Comparison of ENCODE assay signal across 15 cellular contexts in the genomic region with DNA sequence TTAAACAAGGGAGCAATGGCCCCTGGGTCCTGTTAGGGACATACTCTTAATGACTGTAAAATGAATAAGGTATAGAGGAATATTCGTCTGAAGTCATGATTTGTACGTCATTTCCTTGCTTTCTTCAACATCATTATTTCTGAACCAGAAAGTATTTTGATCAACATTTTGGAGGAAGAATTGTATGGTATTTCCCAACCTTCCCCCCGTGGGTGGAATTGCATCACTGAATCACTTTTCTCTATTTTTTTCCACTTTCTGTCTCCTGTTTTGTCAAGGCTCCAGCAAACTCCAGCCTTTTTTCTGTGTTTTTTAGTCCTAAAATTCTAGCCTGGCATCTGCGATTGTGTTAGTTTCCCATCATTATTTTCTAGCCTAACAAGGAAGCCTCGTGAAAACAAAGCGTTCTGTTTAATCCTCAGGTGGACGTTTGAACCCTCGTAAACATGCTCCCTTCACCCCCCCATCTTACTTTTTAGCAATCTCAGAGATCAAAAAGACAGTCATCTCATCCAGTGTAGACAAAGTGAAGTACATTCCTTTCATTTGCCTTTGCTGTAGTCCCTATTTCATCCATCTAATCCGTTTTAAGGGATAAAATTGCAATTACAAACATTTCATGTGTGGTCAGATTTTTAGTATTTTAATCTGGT.
A peak's percentile ranks its signal among the peaks of the same experiment; 100 is the strongest.
DNase-seq lines count a peak whose midpoint lies in the region; ATAC-seq and TF ChIP-seq lines count a peak whose summit lies in the region.
"Had no signal": no experiment of that assay in that cellular context is flagged by ENCODE, and none has a peak within 500 bp of the region (broad histone marks: within the 10 kb centered on the region; RNA-seq: fewer than 3 reads in every experiment).

No MANE protein-coding gene starts in this region.

- TF ChIP-seq CTCF in fibroblast of lung (conservative IDR thresholded peaks at IDR 0.05 in 1 of 2, IDR thresholded peaks at IDR 0.05 in 1 of 2; ENCODE audit: low read depth in 1 of 2, low read length in 2 of 2) (no peak), sigmoid colon (IDR thresholded peaks at IDR 0.05) (no peak), brain microvascular endothelial cell (IDR thresholded peaks at IDR 0.05; ENCODE audit: low read depth, low read length, missing control alignments) (no peak)

- in situ Hi-C loops in brain microvascular endothelial cell (cut with HindIII; ENCODE audit: low pct_ligation_motif_present, low sequenced_read_pairs), result no loop called here

- H3K27me3 ChIP-seq in fibroblast of lung (ENCODE audit: control insufficient read depth, insufficient read depth, low read length) (no peaks in the 10 kb centered on the region), sigmoid colon (no peaks in the 10 kb centered on the region), brain microvascular endothelial cell (replicated peaks) (no peaks in the 10 kb centered on the region)
- H3K27me3 ChIP-seq: colonic mucosa, ovary had no signal

- H3K4me2 ChIP-seq in fibroblast of lung (ENCODE audit: extremely low read depth, insufficient read depth, low read length), result no peak overlapping the region

- no peak for TF ChIP-seq POLR2A in sigmoid colon (IDR thresholded peaks at IDR 0.05)

- no peaks in the 10 kb centered on the region for H3K9me3 ChIP-seq in T-helper 17 cell (ENCODE audit: control insufficient read depth, low read length, poor library complexity, severe bottlenecking)
- H3K9me3 ChIP-seq in fibroblast of lung (ENCODE audit: control insufficient read depth, insufficient read depth, low read depth, low read length), result no peaks in the 10 kb centered on the region
- H3K9me3 ChIP-seq in sigmoid colon, result no peaks in the 10 kb centered on the region
- H3K9me3 ChIP-seq: colonic mucosa, ovary had no signal

- H3K4me1 ChIP-seq in fibroblast of lung (ENCODE audit: control insufficient read depth, extremely low read depth, insufficient read depth, low read length) (no peaks in the 10 kb centered on the region), sigmoid colon (peaks cover 0 to 79% (median 63%) of the 10 kb centered on the region in 4 donors)

- no peak overlapping the region for H2AFZ ChIP-seq in fibroblast of lung (ENCODE audit: low read length)

- peak overlapping the region; percentile 69 for H3K27ac Mint-ChIP-seq in T-helper 17 cell
- H3K27ac Mint-ChIP-seq: activated naive CD8-positive, alpha-beta T cell treated with anti-CD3 and anti-CD28 coated beads, Interleukin-2, amount 10 ng/mL, durations not matched to agents 7 days and 5 days; B cell had no signal

- H3K36me3 Mint-ChIP-seq in T-helper 17 cell (ENCODE audit: low read depth), result peaks cover 12% of the 10 kb centered on the region

- H3K4me3 Mint-ChIP-seq in T-helper 17 cell, result no peak overlapping the region
- H3K4me3 Mint-ChIP-seq: activated naive CD8-positive, alpha-beta T cell treated with anti-CD3 and anti-CD28 coated beads, Interleukin-2, amount 10 ng/mL, durations not matched to agents 7 days and 5 days; B cell had no signal

- 64 to 77% methylated on average over 9 of the region's 9 CpGs for WGBS in sigmoid colon, 2 donors

- H3K27ac ChIP-seq in fibroblast of lung (ENCODE audit: insufficient read depth, low read length) (no peak overlapping the region), sigmoid colon (peak overlapping the region; percentile 9 to 90 (median 63)), brain microvascular endothelial cell (no peak overlapping the region)
- H3K27ac ChIP-seq: colonic mucosa, ovary, SK-N-MC had no signal

- H3K27me3 Mint-ChIP-seq in T-helper 17 cell, result no peaks in the 10 kb centered on the region
- H3K27me3 Mint-ChIP-seq: activated naive CD8-positive, alpha-beta T cell treated with anti-CD3 and anti-CD28 coated beads, Interleukin-2, amount 10 ng/mL, durations not matched to agents 7 days and 5 days; B cell had no signal

- DNase-seq in AG20443 (ENCODE audit: low spot score) (peak; percentile 67), T-helper 17 cell (no peak), fibroblast of lung (ENCODE audit: low read depth in 2 of 2) (peak; percentile 41 to 56), sigmoid colon (no peak), NCI-H2107 (lab: John Stamatoyannopoulos, UW) (no peak), NCI-H1694 (lab: John Stamatoyannopoulos, UW) (no peak), brain microvascular endothelial cell (no peak), DMS53 (lab: John Stamatoyannopoulos, UW) (no peak)
- DNase-seq: activated naive CD8-positive, alpha-beta T cell treated with anti-CD3 and anti-CD28 coated beads, Interleukin-2, amount 10 ng/mL, durations not matched to agents 7 days and 5 days; colonic mucosa; islet precursor cell; midbrain had no signal

- H3K79me2 ChIP-seq in fibroblast of lung (ENCODE audit: control insufficient read depth, insufficient read depth, low read length), result no peaks in the 10 kb centered on the region

- intact Hi-C loops in sigmoid colon (cut with DNase I), result no loop called here

- peaks cover 58% of the 10 kb centered on the region for H3K4me1 Mint-ChIP-seq in T-helper 17 cell

- H3K4me3 ChIP-seq in fibroblast of lung (replicated peaks in 1 of 4; ENCODE audit: control extremely low read depth in 1 of 4, insufficient read depth in 1 of 4, low read depth in 3 of 4, low read length in 4 of 4) (no peak overlapping the region), sigmoid colon (no peak overlapping the region), brain microvascular endothelial cell (ENCODE audit: low read depth, low read length) (no peak overlapping the region)
- H3K4me3 ChIP-seq: colonic mucosa, ovary, SK-N-MC had no signal

- no peak overlapping the region for H3K9ac ChIP-seq in fibroblast of lung (ENCODE audit: insufficient read depth, low read length)

- TF ChIP-seq EP300 in sigmoid colon (IDR thresholded peaks at IDR 0.05), result no peak

- H4K20me1 ChIP-seq in fibroblast of lung (ENCODE audit: control insufficient read depth, extremely low read depth, insufficient read depth, low read length), result peaks cover 1% of the 10 kb centered on the region

- H3K36me3 ChIP-seq in fibroblast of lung (ENCODE audit: control insufficient read depth, insufficient read depth, low read length) (no peaks in the 10 kb centered on the region), sigmoid colon (no peaks in the 10 kb centered on the region), brain microvascular endothelial cell (replicated peaks) (no peaks in the 10 kb centered on the region)
- H3K36me3 ChIP-seq: colonic mucosa, ovary had no signal

- ATAC-seq in T-helper 17 cell, result no peak

Comparison
In these comparisons a context has a peak if more than half of its experiments do, and no peak if none do; other contexts are left out.
1. DNase-seq: peak in AG20443 (single experiment) and fibroblast of lung (2 of 2); none in T-helper 17 cell (0 of 3), sigmoid colon (single experiment), NCI-H2107 (single experiment), NCI-H1694 (single experiment), brain microvascular endothelial cell (single experiment) and DMS53 (single experiment).
2. H3K27ac ChIP-seq: peak in sigmoid colon (4 of 4); none in fibroblast of lung (single experiment) and brain microvascular endothelial cell (single experiment).